In the genomic region with DNA sequence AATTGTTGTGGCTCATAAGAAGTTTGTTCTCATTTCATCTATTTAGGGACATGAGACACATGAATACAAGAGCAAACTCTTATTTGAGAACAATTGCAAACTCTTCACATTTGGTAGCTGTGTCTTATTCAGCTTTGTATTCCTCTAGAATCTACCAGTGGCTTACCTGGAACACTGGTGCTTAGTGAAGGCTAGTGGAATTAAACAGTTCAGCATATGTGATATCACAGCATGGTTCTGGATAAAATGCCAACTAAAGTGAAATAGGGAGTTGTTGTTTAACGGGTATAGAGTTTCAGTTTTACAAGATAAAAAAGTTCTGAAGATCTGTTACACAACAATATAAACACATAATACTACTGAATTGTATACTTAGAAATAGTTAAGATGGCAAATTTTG, we compare ENCODE assay signal across 24 cellular contexts. TPM values are rescaled to one million over a fixed set of nuclear protein-coding genes. Genes with fewer than 3 reads are reported as not detected.
"Had no signal": no experiment of that assay in that cellular context is flagged by ENCODE, and none has a peak within 500 bp of the region (broad histone marks: within the 10 kb centered on the region; RNA-seq: fewer than 3 reads in every experiment).

No MANE protein-coding gene starts in this region.

- H3K9me3 Mint-ChIP-seq: dendritic cell treated with granulocyte-macrophage colony-stimulating factor and Interleukin-4, amounts not matched to agents 40 ng/mL and 50 ng/mL, for 4 days; effector memory CD8-positive, alpha-beta T cell had no signal

- H3K4me1 Mint-ChIP-seq: naive thymus-derived CD4-positive, alpha-beta T cell had no signal

- H3K36me3 Mint-ChIP-seq: naive thymus-derived CD4-positive, alpha-beta T cell had no signal

- H3K27ac Mint-ChIP-seq: dendritic cell treated with granulocyte-macrophage colony-stimulating factor and Interleukin-4, amounts not matched to agents 40 ng/mL and 50 ng/mL, for 4 days; effector memory CD8-positive, alpha-beta T cell; endodermal cell; naive thymus-derived CD4-positive, alpha-beta T cell had no signal

- H3K36me3 ChIP-seq: colonic mucosa, esophagus squamous epithelium, gastrocnemius medialis, heart right ventricle, left lung, lower lobe of right lung had no signal

- H3K4me1 ChIP-seq: colonic mucosa, esophagus squamous epithelium, left lung, lower lobe of right lung had no signal

- H3K4me3 ChIP-seq: colonic mucosa, esophagus squamous epithelium, gastrocnemius medialis, heart right ventricle, left lung, lower lobe of right lung had no signal

- DNase-seq: colonic mucosa; cortex of kidney; effector CD8-positive, alpha-beta T cell; effector memory CD8-positive, alpha-beta T cell; endodermal cell; erythroblast; esophagus squamous epithelium; foreskin fibroblast; foreskin melanocyte; gastrocnemius medialis; glutamatergic neuron; head of caudate nucleus; heart right ventricle; hippocampal formation; left cardiac atrium; left lung; left ventricle myocardium superior; lower lobe of right lung; mesenchymal stem cell; midbrain; naive thymus-derived CD4-positive, alpha-beta T cell had no signal

- H3K4me3 Mint-ChIP-seq: dendritic cell treated with granulocyte-macrophage colony-stimulating factor and Interleukin-4, amounts not matched to agents 40 ng/mL and 50 ng/mL, for 4 days; effector memory CD8-positive, alpha-beta T cell; endodermal cell; naive thymus-derived CD4-positive, alpha-beta T cell had no signal

- H3K27ac ChIP-seq: colonic mucosa, epithelial cell of prostate, esophagus squamous epithelium, gastrocnemius medialis, heart right ventricle, left lung, lower lobe of right lung had no signal

- H3K9me3 ChIP-seq: colonic mucosa, esophagus squamous epithelium, gastrocnemius medialis, heart right ventricle, left lung, lower lobe of right lung had no signal

- H3K27me3 ChIP-seq: colonic mucosa, gastrocnemius medialis, heart right ventricle had no signal

RNA-seq across cellular contexts. Expression of a gene that starts 48.9 kb away (rescaled TPM):
- total RNA-seq: kidney epithelial cell had no signal
